ENCODE assay signal across 27 cellular contexts in the genomic region with DNA sequence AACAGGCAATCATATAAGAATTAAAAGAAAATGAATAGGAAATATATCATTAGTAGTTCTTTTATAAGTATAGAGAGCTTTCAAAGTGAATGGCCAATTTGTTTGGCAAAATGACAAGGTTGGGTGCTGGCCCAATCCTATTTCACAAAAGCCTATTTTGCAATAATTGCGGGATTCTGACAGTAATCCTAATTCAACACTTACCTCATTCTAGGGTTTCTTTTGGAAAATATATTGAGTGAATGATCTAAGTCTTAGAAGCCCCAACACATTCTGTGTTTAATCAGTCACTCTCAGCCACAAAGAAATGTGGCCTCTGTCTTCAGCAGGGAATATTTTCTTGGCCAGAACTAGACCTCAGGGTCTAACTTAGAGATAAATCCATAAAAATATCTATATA.
A peak's percentile ranks its signal among the peaks of the same experiment; 100 is the strongest.
DNase-seq lines count a peak whose midpoint lies in the region; ATAC-seq, FAIRE-seq and TF ChIP-seq lines count a peak whose summit lies in the region.
"Had no signal": no experiment of that assay in that cellular context is flagged by ENCODE, and none has a peak within 500 bp of the region (broad histone marks: within the 10 kb centered on the region; RNA-seq: fewer than 3 reads in every experiment).

No MANE protein-coding gene starts in this region.

- no peak for ATAC-seq in natural killer cell
- no peak for ATAC-seq in HG03159 (IDR thresholded peaks at IDR 0.05; ENCODE audit: unreplicated experiment)
- ATAC-seq in HG02870 (IDR thresholded peaks at IDR 0.05; ENCODE audit: unreplicated experiment) = no peak
- ATAC-seq: activated CD4-positive, alpha-beta T cell treated with anti-CD3 and anti-CD28 coated beads for 36 hours; upper lobe of right lung had no signal

- H3K36me3 ChIP-seq in HAP-1 (replicated peaks) = no peaks in the 10 kb centered on the region
- no peaks in the 10 kb centered on the region for H3K36me3 ChIP-seq in bronchial epithelial cell (ENCODE audit: control insufficient read depth, insufficient read depth, low read length)
- H3K36me3 ChIP-seq: BLaER1, gastroesophageal sphincter, lower lobe of right lung, upper lobe of right lung had no signal

- no peaks in the 10 kb centered on the region for H3K36me3 Mint-ChIP-seq in natural killer cell
- H3K36me3 Mint-ChIP-seq: activated naive CD8-positive, alpha-beta T cell treated with anti-CD3 and anti-CD28 coated beads for 36 hours had no signal

- peaks cover 25% of the 10 kb centered on the region for H3K4me1 ChIP-seq in HAP-1
- H3K4me1 ChIP-seq: BLaER1 had no signal

- H3K27me3 Mint-ChIP-seq in natural killer cell (ENCODE audit: low read depth in 2 of 2) = peaks cover 0 to 10% of the 10 kb centered on the region in 2 donors
- H3K27me3 Mint-ChIP-seq: activated CD4-positive, alpha-beta T cell treated with anti-CD3 and anti-CD28 coated beads for 36 hours; activated naive CD8-positive, alpha-beta T cell treated with anti-CD3 and anti-CD28 coated beads for 36 hours had no signal

- H3K27me3 ChIP-seq in HAP-1 (ENCODE audit: low read depth) (no peaks in the 10 kb centered on the region), bronchial epithelial cell (ENCODE audit: control insufficient read depth, insufficient read depth, low read length) (no peaks in the 10 kb centered on the region)
- H3K27me3 ChIP-seq: BLaER1, gastroesophageal sphincter, upper lobe of right lung had no signal

- H3K4me1 Mint-ChIP-seq in natural killer cell = no peaks in the 10 kb centered on the region
- H3K4me1 Mint-ChIP-seq: activated CD4-positive, alpha-beta T cell treated with anti-CD3 and anti-CD28 coated beads for 36 hours; activated naive CD8-positive, alpha-beta T cell treated with anti-CD3 and anti-CD28 coated beads for 36 hours had no signal

- in situ Hi-C loops in HAP-1 (cut with MboI; ENCODE audit: low sequenced_read_pairs) = no loop called here

- intact Hi-C loops in natural killer cell (cut with micrococcal nuclease) = no loop called here

- no peak overlapping the region for H3K27ac Mint-ChIP-seq in natural killer cell
- H3K27ac Mint-ChIP-seq: activated CD4-positive, alpha-beta T cell treated with anti-CD3 and anti-CD28 coated beads for 36 hours; activated naive CD8-positive, alpha-beta T cell treated with anti-CD3 and anti-CD28 coated beads for 36 hours had no signal

- no peaks in the 10 kb centered on the region for H3K9me3 ChIP-seq in HAP-1
- H3K9me3 ChIP-seq: BLaER1, gastroesophageal sphincter, lower lobe of right lung, mucosa of descending colon, upper lobe of right lung had no signal

- H3K4me3 ChIP-seq in HAP-1 (no peak overlapping the region), bronchial epithelial cell (ENCODE audit: low read depth, low read length) (no peak overlapping the region), foreskin fibroblast (ENCODE audit: low read depth in 1 of 2, low read length in 2 of 2) (no peak overlapping the region)
- H3K4me3 ChIP-seq: BLaER1, gastroesophageal sphincter, lower lobe of right lung, mucosa of descending colon, SK-N-MC, upper lobe of right lung had no signal

- no peak for TF ChIP-seq CTCF in bronchial epithelial cell (IDR thresholded peaks at IDR 0.05; ENCODE audit: insufficient read depth, low read length, severe bottlenecking)
- no peak for TF ChIP-seq CTCF in foreskin fibroblast (IDR thresholded peaks at IDR 0.05; ENCODE audit: low read depth, low read length)
- no peak for TF ChIP-seq CTCF in natural killer cell (IDR thresholded peaks at IDR 0.05)

- H3K4me3 Mint-ChIP-seq in natural killer cell = no peak overlapping the region
- H3K4me3 Mint-ChIP-seq: activated CD4-positive, alpha-beta T cell treated with anti-CD3 and anti-CD28 coated beads for 36 hours; activated naive CD8-positive, alpha-beta T cell treated with anti-CD3 and anti-CD28 coated beads for 36 hours; nephron had no signal

- H3K9me3 Mint-ChIP-seq in natural killer cell = no peaks in the 10 kb centered on the region
- H3K9me3 Mint-ChIP-seq: nephron had no signal

- FAIRE-seq in bronchial epithelial cell (lab: Jason Lieb, UNC) = no peak
- FAIRE-seq: endothelial cell of umbilical vein had no signal

- DNase-seq in HAP-1 (ENCODE audit: low spot score in 2 of 2) (peak; percentile 36 to 47), bronchial epithelial cell (ENCODE audit: low read depth) (peak; percentile 23), foreskin fibroblast (peak; percentile 62 to 83), midbrain (lab: John Stamatoyannopoulos, UW) (peak; percentile 11), natural killer cell (no peak), NCI-H82 (lab: John Stamatoyannopoulos, UW) (no peak)
- DNase-seq: activated CD4-positive, alpha-beta T cell treated with anti-CD3 and anti-CD28 coated beads for 36 hours; activated effector memory CD4-positive, alpha-beta T cell treated with Interleukin-2 at 50 U/mL for 16 hours; activated naive CD8-positive, alpha-beta T cell treated with anti-CD3 and anti-CD28 coated beads for 36 hours; activated T-cell treated with anti-CD3 and anti-CD28 coated beads for 4 hours; cerebellar nuclear complex; hypothalamus; lower lobe of right lung; mucosa of descending colon; NCI-H1105; NCI-H2227 treated with DMSO at 0.1 percent for 48 hours; RPMI8226; stimulated activated CD4-positive, alpha-beta T cell treated with anti-CD3 and anti-CD28 coated beads, Interleukin-12 subunit alpha, Interleukin-12 subunit beta, amount 100 ng/mL, for 4 hours; stimulated activated CD4-positive, alpha-beta T cell treated with anti-CD3 and anti-CD28 coated beads, Interleukin-4, amount 100 ng/mL, for 1 hour; upper lobe of right lung had no signal

Comparison
In these comparisons a context has a peak if more than half of its experiments do, and no peak if none do; other contexts are left out.
1. DNase-seq: peak in HAP-1 (2 of 2), bronchial epithelial cell (single experiment), foreskin fibroblast (2 of 2) and midbrain (single experiment); none in natural killer cell (single experiment) and NCI-H82 (single experiment).